ENCODE assay signal across 1 cellular context in the genomic region with DNA sequence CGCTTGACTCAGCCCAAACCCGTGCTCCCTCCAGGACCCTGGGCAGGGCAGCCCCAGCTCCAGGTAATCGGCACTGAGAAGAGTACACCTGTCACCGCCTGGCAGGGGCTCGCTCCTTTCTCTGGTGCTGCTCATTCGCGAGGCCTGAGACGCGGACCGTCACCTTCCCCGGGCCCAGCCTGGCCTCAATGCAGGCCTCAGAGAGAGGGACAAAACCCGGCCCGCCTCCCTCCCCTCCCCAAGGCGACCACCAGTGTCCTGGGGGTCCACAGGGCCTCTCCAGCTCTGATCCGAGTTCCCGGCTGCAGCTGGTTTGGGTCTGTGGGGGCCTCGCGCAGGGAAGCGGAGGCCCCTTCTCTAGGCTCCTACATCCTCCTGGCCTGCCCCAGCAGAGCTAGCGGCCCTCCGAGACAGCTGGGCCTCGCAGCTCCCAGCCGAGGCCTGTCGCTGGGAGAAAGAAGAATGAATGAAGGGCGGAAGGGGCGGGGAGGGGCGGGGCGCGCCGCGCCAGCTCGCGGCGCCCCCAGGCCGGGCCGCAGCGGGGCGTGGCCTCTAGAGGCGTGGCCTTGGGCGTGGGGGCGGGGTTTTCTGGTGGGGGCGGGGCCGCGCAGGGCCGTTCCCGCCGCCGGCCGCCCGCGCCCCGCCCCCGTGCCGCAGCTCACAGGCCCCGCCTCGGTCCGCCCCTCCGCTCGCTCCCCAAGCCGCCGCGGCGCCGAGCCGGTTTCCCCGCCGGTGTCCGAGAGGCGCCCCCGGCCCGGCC.
TF ChIP-seq lines count a peak whose summit lies in the region.

LIMK1 (plus strand) TSS at position 688 of the 760 bp plus-strand sequence. CDS start 187 bp downstream, outside the sequence.

TF ChIP-seq in K562, 482 proteins besides CTCF, POLR2A, EP300 and RAD21 (continued from another document and continues in another):
- TF ChIP-seq, protein P1, sequence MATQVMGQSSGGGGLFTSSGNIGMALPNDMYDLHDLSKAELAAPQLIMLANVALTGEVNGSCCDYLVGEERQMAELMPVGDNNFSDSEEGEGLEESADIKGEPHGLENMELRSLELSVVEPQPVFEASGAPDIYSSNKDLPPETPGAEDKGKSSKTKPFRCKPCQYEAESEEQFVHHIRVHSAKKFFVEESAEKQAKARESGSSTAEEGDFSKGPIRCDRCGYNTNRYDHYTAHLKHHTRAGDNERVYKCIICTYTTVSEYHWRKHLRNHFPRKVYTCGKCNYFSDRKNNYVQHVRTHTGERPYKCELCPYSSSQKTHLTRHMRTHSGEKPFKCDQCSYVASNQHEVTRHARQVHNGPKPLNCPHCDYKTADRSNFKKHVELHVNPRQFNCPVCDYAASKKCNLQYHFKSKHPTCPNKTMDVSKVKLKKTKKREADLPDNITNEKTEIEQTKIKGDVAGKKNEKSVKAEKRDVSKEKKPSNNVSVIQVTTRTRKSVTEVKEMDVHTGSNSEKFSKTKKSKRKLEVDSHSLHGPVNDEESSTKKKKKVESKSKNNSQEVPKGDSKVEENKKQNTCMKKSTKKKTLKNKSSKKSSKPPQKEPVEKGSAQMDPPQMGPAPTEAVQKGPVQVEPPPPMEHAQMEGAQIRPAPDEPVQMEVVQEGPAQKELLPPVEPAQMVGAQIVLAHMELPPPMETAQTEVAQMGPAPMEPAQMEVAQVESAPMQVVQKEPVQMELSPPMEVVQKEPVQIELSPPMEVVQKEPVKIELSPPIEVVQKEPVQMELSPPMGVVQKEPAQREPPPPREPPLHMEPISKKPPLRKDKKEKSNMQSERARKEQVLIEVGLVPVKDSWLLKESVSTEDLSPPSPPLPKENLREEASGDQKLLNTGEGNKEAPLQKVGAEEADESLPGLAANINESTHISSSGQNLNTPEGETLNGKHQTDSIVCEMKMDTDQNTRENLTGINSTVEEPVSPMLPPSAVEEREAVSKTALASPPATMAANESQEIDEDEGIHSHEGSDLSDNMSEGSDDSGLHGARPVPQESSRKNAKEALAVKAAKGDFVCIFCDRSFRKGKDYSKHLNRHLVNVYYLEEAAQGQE (CRISPR knock-in tag; IDR thresholded peaks at IDR 0.05; ENCODE audit: low read depth): 0 out of 2 replicates have a peak, but pooled peaks have one; percentile 29
- TF ChIP-seq SUPT5H (IDR thresholded peaks at IDR 0.05) (peak; percentile 56), MBD2 (IDR thresholded peaks at IDR 0.05; ENCODE audit: borderline replicate concordance, low read depth) (0 out of 2 replicates have a peak, but pooled peaks have one; percentile 25), UBTF (IDR thresholded peaks at IDR 0.05; ENCODE audit: borderline replicate concordance in 1 of 2, low read depth in 2 of 2, low read length in 2 of 2) (0 out of 4 replicates have a peak, but pooled peaks of 1 of the 2 experiments have one; percentile 42), CBFA2T2 (conservative IDR thresholded peaks at IDR 0.05) (no peak), YY1 (IDR thresholded peaks at IDR 0.05; ENCODE audit: borderline replicate concordance in 1 of 3, control insufficient read depth in 1 of 3, extremely low read depth in 1 of 3, insufficient read depth in 3 of 3, insufficient read length in 1 of 3, insufficient replicate concordance in 2 of 3, low read depth in 1 of 3, low read length in 2 of 3) (peak in 1 of 3 experiments; percentile 16), ZNF174 (CRISPR knock-in tag; IDR thresholded peaks at IDR 0.05) (no peak), PKNOX1 (IDR thresholded peaks at IDR 0.05) (peak; percentile 76), NFIX (CRISPR knock-in tag; IDR thresholded peaks at IDR 0.05; ENCODE audit: low read depth) (no peak), SIN3A (IDR thresholded peaks at IDR 0.05; ENCODE audit: borderline replicate concordance in 2 of 2, control insufficient read depth in 1 of 2, low read depth in 2 of 2, low read length in 2 of 2) (peak; percentile 62 to 73; a peak in 1 of 4 replicates), DACH1 (IDR thresholded peaks at IDR 0.05; ENCODE audit: partially characterized antibody) (peak; percentile 26), RNF2 (IDR thresholded peaks at IDR 0.05) (no peak), PCBP1 (IDR thresholded peaks at IDR 0.05; ENCODE audit: low read depth, low read length, poor library complexity, severe bottlenecking) (no peak), BRD4 (IDR thresholded peaks at IDR 0.05) (no peak), TEAD4 (IDR thresholded peaks at IDR 0.05; ENCODE audit: low read length) (no peak), TEAD4 (CRISPR knock-in tag; IDR thresholded peaks at IDR 0.05; ENCODE audit: borderline replicate concordance) (no peak), GABPA (tag; conservative IDR thresholded peaks at IDR 0.05; ENCODE audit: low read depth) (peak; percentile 75), ZNF76 (CRISPR knock-in tag; IDR thresholded peaks at IDR 0.05; ENCODE audit: borderline replicate concordance) (no peak), FOS (IDR thresholded peaks at IDR 0.05; ENCODE audit: extremely low read depth, insufficient read length) (no peak), THRB (CRISPR knock-in tag; conservative IDR thresholded peaks at IDR 0.05) (no peak), L3MBTL2 (IDR thresholded peaks at IDR 0.05) (peak; percentile 82), SP2 (IDR thresholded peaks at IDR 0.05; ENCODE audit: extremely low read depth, low read depth, low read length, poor library complexity, severe bottlenecking) (no peak), CXXC5 (CRISPR knock-in tag; IDR thresholded peaks at IDR 0.05) (peak; percentile 37), SAP30 (IDR thresholded peaks at IDR 0.05; ENCODE audit: borderline replicate concordance, insufficient read depth, low read depth, low read length, poor library complexity, severe bottlenecking) (peak; percentile 70), PHF20 (IDR thresholded peaks at IDR 0.05; ENCODE audit: partially characterized antibody) (peak; percentile 59), ZNF24 (IDR thresholded peaks at IDR 0.05) (peak; percentile 97), MEF2A (IDR thresholded peaks at IDR 0.05; ENCODE audit: control insufficient read depth, low read depth, low read length) (no peak), BRF1 (IDR thresholded peaks at IDR 0.05; ENCODE audit: borderline replicate concordance, extremely low read depth, insufficient read length) (no peak), STAG1 (CRISPR knock-in tag; IDR thresholded peaks at IDR 0.05; ENCODE audit: borderline replicate concordance) (no peak), PTTG1 (tag; IDR thresholded peaks at IDR 0.05; ENCODE audit: low read depth) (no peak)
- TF ChIP-seq, protein P2, sequence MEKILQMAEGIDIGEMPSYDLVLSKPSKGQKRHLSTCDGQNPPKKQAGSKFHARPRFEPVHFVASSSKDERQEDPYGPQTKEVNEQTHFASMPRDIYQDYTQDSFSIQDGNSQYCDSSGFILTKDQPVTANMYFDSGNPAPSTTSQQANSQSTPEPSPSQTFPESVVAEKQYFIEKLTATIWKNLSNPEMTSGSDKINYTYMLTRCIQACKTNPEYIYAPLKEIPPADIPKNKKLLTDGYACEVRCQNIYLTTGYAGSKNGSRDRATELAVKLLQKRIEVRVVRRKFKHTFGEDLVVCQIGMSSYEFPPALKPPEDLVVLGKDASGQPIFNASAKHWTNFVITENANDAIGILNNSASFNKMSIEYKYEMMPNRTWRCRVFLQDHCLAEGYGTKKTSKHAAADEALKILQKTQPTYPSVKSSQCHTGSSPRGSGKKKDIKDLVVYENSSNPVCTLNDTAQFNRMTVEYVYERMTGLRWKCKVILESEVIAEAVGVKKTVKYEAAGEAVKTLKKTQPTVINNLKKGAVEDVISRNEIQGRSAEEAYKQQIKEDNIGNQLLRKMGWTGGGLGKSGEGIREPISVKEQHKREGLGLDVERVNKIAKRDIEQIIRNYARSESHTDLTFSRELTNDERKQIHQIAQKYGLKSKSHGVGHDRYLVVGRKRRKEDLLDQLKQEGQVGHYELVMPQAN (IDR thresholded peaks at IDR 0.05; ENCODE audit: borderline replicate concordance): no peak
- TF ChIP-seq, protein P3, sequence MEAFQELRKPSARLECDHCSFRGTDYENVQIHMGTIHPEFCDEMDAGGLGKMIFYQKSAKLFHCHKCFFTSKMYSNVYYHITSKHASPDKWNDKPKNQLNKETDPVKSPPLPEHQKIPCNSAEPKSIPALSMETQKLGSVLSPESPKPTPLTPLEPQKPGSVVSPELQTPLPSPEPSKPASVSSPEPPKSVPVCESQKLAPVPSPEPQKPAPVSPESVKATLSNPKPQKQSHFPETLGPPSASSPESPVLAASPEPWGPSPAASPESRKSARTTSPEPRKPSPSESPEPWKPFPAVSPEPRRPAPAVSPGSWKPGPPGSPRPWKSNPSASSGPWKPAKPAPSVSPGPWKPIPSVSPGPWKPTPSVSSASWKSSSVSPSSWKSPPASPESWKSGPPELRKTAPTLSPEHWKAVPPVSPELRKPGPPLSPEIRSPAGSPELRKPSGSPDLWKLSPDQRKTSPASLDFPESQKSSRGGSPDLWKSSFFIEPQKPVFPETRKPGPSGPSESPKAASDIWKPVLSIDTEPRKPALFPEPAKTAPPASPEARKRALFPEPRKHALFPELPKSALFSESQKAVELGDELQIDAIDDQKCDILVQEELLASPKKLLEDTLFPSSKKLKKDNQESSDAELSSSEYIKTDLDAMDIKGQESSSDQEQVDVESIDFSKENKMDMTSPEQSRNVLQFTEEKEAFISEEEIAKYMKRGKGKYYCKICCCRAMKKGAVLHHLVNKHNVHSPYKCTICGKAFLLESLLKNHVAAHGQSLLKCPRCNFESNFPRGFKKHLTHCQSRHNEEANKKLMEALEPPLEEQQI (IDR thresholded peaks at IDR 0.05): no peak
- TF ChIP-seq, protein P4, sequence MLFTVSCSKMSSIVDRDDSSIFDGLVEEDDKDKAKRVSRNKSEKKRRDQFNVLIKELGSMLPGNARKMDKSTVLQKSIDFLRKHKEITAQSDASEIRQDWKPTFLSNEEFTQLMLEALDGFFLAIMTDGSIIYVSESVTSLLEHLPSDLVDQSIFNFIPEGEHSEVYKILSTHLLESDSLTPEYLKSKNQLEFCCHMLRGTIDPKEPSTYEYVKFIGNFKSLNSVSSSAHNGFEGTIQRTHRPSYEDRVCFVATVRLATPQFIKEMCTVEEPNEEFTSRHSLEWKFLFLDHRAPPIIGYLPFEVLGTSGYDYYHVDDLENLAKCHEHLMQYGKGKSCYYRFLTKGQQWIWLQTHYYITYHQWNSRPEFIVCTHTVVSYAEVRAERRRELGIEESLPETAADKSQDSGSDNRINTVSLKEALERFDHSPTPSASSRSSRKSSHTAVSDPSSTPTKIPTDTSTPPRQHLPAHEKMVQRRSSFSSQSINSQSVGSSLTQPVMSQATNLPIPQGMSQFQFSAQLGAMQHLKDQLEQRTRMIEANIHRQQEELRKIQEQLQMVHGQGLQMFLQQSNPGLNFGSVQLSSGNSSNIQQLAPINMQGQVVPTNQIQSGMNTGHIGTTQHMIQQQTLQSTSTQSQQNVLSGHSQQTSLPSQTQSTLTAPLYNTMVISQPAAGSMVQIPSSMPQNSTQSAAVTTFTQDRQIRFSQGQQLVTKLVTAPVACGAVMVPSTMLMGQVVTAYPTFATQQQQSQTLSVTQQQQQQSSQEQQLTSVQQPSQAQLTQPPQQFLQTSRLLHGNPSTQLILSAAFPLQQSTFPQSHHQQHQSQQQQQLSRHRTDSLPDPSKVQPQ (CRISPR knock-in tag; IDR thresholded peaks at IDR 0.05; ENCODE audit: borderline replicate concordance): no peak
- TF ChIP-seq, protein P5, sequence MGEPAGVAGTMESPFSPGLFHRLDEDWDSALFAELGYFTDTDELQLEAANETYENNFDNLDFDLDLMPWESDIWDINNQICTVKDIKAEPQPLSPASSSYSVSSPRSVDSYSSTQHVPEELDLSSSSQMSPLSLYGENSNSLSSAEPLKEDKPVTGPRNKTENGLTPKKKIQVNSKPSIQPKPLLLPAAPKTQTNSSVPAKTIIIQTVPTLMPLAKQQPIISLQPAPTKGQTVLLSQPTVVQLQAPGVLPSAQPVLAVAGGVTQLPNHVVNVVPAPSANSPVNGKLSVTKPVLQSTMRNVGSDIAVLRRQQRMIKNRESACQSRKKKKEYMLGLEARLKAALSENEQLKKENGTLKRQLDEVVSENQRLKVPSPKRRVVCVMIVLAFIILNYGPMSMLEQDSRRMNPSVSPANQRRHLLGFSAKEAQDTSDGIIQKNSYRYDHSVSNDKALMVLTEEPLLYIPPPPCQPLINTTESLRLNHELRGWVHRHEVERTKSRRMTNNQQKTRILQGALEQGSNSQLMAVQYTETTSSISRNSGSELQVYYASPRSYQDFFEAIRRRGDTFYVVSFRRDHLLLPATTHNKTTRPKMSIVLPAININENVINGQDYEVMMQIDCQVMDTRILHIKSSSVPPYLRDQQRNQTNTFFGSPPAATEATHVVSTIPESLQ (CRISPR knock-in tag; IDR thresholded peaks at IDR 0.05): no peak
- TF ChIP-seq, protein P6, sequence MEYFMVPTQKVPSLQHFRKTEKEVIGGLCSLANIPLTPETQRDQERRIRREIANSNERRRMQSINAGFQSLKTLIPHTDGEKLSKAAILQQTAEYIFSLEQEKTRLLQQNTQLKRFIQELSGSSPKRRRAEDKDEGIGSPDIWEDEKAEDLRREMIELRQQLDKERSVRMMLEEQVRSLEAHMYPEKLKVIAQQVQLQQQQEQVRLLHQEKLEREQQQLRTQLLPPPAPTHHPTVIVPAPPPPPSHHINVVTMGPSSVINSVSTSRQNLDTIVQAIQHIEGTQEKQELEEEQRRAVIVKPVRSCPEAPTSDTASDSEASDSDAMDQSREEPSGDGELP (CRISPR knock-in tag; IDR thresholded peaks at IDR 0.05; ENCODE audit: borderline replicate concordance): peak; percentile 85; the same call in 1 of the 2 replicates
